Comparison of ENCODE assay signal across 13 cellular contexts in genomic region chr9:121773954-121774714, GRCh38.
DNase-seq lines count a peak whose midpoint lies in the region; ATAC-seq, FAIRE-seq and TF ChIP-seq lines count a peak whose summit lies in the region.
"Had no signal": no experiment of that assay in that cellular context is flagged by ENCODE, and none has a peak within 500 bp of the region (broad histone marks: within the 10 kb centered on the region; RNA-seq: fewer than 3 reads in every experiment).

No MANE protein-coding gene starts in this region.

- H2AFZ ChIP-seq in HepG2 (ENCODE audit: low read length): no peak overlapping the region

- no peaks in the 10 kb centered on the region for H3K27me3 ChIP-seq in HepG2 (ENCODE audit: control insufficient read depth in 1 of 2, insufficient read depth in 2 of 2, low read length in 2 of 2)
- H3K27me3 ChIP-seq in Caco-2 (replicated peaks; ENCODE audit: control insufficient read depth, insufficient read depth, low read length): no peaks in the 10 kb centered on the region

- no peaks in the 10 kb centered on the region for H3K9me3 Mint-ChIP-seq in Caco-2 (ENCODE audit: unreplicated experiment)

- TF ChIP-seq POLR2A in HepG2 (IDR thresholded peaks at IDR 0.05; ENCODE audit: insufficient read depth in 1 of 2, low read depth in 2 of 2, low read length in 2 of 2): no peak

- no peak for FAIRE-seq in HepG2 (lab: Jason Lieb, UNC)
- FAIRE-seq: endometrium, H54 had no signal

- H3K4me3 ChIP-seq in HepG2 (replicated peaks in 1 of 3; ENCODE audit: insufficient read depth in 1 of 3, low read depth in 2 of 3, low read length in 3 of 3) (no peak overlapping the region), Caco-2 (ENCODE audit: low read depth, low read length) (no peak overlapping the region)

- TF ChIP-seq EP300 in HepG2 (IDR thresholded peaks at IDR 0.05; ENCODE audit: low read depth in 2 of 2, low read length in 2 of 2): no peak
- no peak for TF ChIP-seq EP300 in HepG2 (CRISPR knock-in tag; IDR thresholded peaks at IDR 0.05; ENCODE audit: borderline replicate concordance)

- H3K79me2 ChIP-seq in HepG2 (ENCODE audit: insufficient read depth, low read length): no peaks in the 10 kb centered on the region

- no peaks in the 10 kb centered on the region for H3K4me1 Mint-ChIP-seq in Caco-2 (ENCODE audit: low read depth, unreplicated experiment)

- ATAC-seq in HepG2 (peak; percentile 22; the same call in 2 of the 3 replicates), GM19395 (IDR thresholded peaks at IDR 0.05; ENCODE audit: unreplicated experiment) (no peak), HG03521 (IDR thresholded peaks at IDR 0.05; ENCODE audit: unreplicated experiment) (no peak)
- ATAC-seq: activated T-cell treated with anti-CD3 and anti-CD28 coated beads, Interleukin-2, amount 50 U/mL, for 4 hours had no signal

- POLR2A ChIA-PET in HepG2 (lab: Yijun Ruan, JAX): no interaction called here
- POLR2A ChIA-PET in Caco-2 (lab: Charles Lee): no interaction called here

- H3K9me3 ChIP-seq in HepG2 (ENCODE audit: low read length) (no peaks in the 10 kb centered on the region), Caco-2 (no peaks in the 10 kb centered on the region; the same call in 1 of the 2 replicates)

- H3K4me3 Mint-ChIP-seq in Caco-2 (ENCODE audit: unreplicated experiment): no peak overlapping the region
- H3K4me3 Mint-ChIP-seq: activated T-cell treated with anti-CD3 and anti-CD28 coated beads, Interleukin-2, amount 50 U/mL, for 4 hours; nephron had no signal

- no peaks in the 10 kb centered on the region for H3K27me3 Mint-ChIP-seq in Caco-2 (ENCODE audit: insufficient read depth, unreplicated experiment)

- no peak overlapping the region for H3K4me2 ChIP-seq in HepG2 (ENCODE audit: low read depth, low read length)

- TF ChIP-seq RAD21 in HepG2 (CRISPR knock-in tag; IDR thresholded peaks at IDR 0.05): no peak

- no peak overlapping the region for H3K27ac Mint-ChIP-seq in Caco-2 (ENCODE audit: unreplicated experiment)
- H3K27ac Mint-ChIP-seq: nephron had no signal

- H3K36me3 Mint-ChIP-seq in Caco-2 (ENCODE audit: insufficient read depth, unreplicated experiment): peaks cover 18% of the 10 kb centered on the region

- peaks cover 40 to 89% of the 10 kb centered on the region in 2 experiments for H3K36me3 ChIP-seq in HepG2 (replicated peaks in 1 of 2; ENCODE audit: control insufficient read depth in 1 of 2, insufficient read depth in 2 of 2, low read length in 2 of 2)
- no peaks in the 10 kb centered on the region; the same call in 1 of the 2 replicates for H3K36me3 ChIP-seq in Caco-2 (ENCODE audit: control insufficient read depth, insufficient read depth, low read length)

- H4K20me1 ChIP-seq in HepG2 (ENCODE audit: insufficient read depth, low read length): no peaks in the 10 kb centered on the region

- BruUV-seq in HepG2 (replicated peaks; lab: Mats Ljungman, UMichigan) (no TSS peak), Caco-2 (replicated peaks; lab: Mats Ljungman, UMichigan) (no TSS peak)

- H3K27ac ChIP-seq in cingulate gyrus (ENCODE audit: low read depth, low read length) (peak overlapping the region; percentile 41), HepG2 (ENCODE audit: extremely low read length, insufficient read depth, low read length) (no peak overlapping the region), temporal lobe (ENCODE audit: low read depth, low read length) (peak overlapping the region; percentile 23)

- intact Hi-C loops in HepG2 (cut with micrococcal nuclease; ENCODE audit: unreplicated experiment) (no loop called here), Caco-2 (cut with micrococcal nuclease; ENCODE audit: unreplicated experiment) (no loop called here)

- peak; percentile 9 for DNase-seq in NCI-H2171 (lab: John Stamatoyannopoulos, UW)
- DNase-seq in HepG2 (ENCODE audit: low spot score): no peak
- no peak for DNase-seq in Caco-2
- DNase-seq: activated T-cell treated with anti-CD3 and anti-CD28 coated beads, Interleukin-2, amount 50 U/mL, for 4 hours; foreskin fibroblast; NCI-H1436 treated with DMSO at 0.1 percent for 48 hours had no signal

- WGBS in HepG2 (ENCODE audit: low lambda C conversion rate): 91% methylated on average over 13 of the region's 19 CpGs

- in situ Hi-C loops in HepG2 (cut with HindIII; ENCODE audit: extremely low pct_ligation_motif_present, low pct_unique_long_range_greater_than_20kb): no loop called here

- TF ChIP-seq CTCF in HepG2 (CRISPR knock-in tag; IDR thresholded peaks at IDR 0.05) (no peak), Caco-2 (IDR thresholded peaks at IDR 0.05; ENCODE audit: insufficient read depth in 1 of 2, low read depth in 1 of 2, low read length in 1 of 2, severe bottlenecking in 1 of 2, unreplicated experiment in 1 of 2) (no peak)

- no peak overlapping the region for H3K9ac ChIP-seq in HepG2 (ENCODE audit: insufficient read depth, low read depth, low read length)

- CTCF ChIA-PET in HepG2 (lab: Yijun Ruan, JAX; ENCODE audit: low intra/inter-chr PET ratio, low total read pairs) (no interaction called here), Caco-2 (lab: Charles Lee) (no interaction called here)

- H3K4me1 ChIP-seq in HepG2 (ENCODE audit: insufficient read depth, low read length) (no peaks in the 10 kb centered on the region), Caco-2 (no peaks in the 10 kb centered on the region)

TF ChIP-seq in HepG2, 621 proteins besides CTCF, POLR2A, EP300 and RAD21:
- TF ChIP-seq NFKB2 (CRISPR knock-in tag; IDR thresholded peaks at IDR 0.05; ENCODE audit: borderline replicate concordance) (no peak), AGO2 (optimal IDR thresholded peaks at IDR 0.05; ENCODE audit: low read depth, low read length) (peak; percentile 65)
TF ChIP-seq in HepG2: peak in this region for 1.
